Comparison of ENCODE assay signal across 8 cellular contexts in the genomic region with DNA sequence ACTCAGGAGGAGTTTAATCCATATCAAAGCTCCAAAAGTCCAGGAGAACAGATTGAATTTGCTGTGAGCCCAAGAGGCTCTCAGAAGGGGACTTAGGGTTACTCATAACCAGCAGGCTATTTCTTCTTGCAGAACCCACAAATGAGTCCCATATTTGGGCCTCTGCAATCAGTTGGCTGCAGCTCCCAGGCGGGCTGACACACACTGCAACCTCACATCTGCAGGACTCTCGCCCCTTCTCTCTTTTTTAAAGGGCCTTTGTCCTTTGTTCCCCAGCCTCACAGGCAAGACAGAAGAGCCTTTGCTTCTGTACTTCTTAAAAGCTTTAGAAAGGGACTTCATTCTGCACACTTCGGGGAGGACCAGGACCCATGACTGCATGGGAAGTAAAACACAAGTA. TPM values are rescaled to one million over a fixed set of nuclear protein-coding genes. Genes with fewer than 3 reads are reported as not detected.
A peak's percentile ranks its signal among the peaks of the same experiment; 100 is the strongest.
DNase-seq lines count a peak whose midpoint lies in the region; ATAC-seq and TF ChIP-seq lines count a peak whose summit lies in the region.

No MANE protein-coding gene starts in this region.

- H3K9me3 Mint-ChIP-seq in naive thymus-derived CD8-positive, alpha-beta T cell: no peaks in the 10 kb centered on the region
- no peaks in the 10 kb centered on the region for H3K9me3 Mint-ChIP-seq in activated CD4-positive, alpha-beta memory T cell treated with anti-CD3 and anti-CD28 coated beads for 36 hours

- DNase-seq in GM12865 (ENCODE audit: low read depth) (peak; percentile 65), dorsolateral prefrontal cortex (peak in 7 of 10 donors; percentile 36 to 72 (median 57)), occipital lobe (lab: John Stamatoyannopoulos, UW) (peak; percentile 44), NCI-H1694 (lab: John Stamatoyannopoulos, UW) (no peak), foreskin keratinocyte (no peak)
- no peak for DNase-seq in naive thymus-derived CD8-positive, alpha-beta T cell
- no peak for DNase-seq in activated CD4-positive, alpha-beta memory T cell treated with anti-CD3 and anti-CD28 coated beads for 36 hours

- H3K27ac Mint-ChIP-seq in naive thymus-derived CD8-positive, alpha-beta T cell: no peak overlapping the region
- H3K27ac Mint-ChIP-seq in activated CD4-positive, alpha-beta memory T cell treated with anti-CD3 and anti-CD28 coated beads for 36 hours: no peak overlapping the region

- POLR2A ChIA-PET in naive thymus-derived CD8-positive, alpha-beta T cell (lab: Charles Lee): no interaction called here
- POLR2A ChIA-PET in activated CD4-positive, alpha-beta memory T cell treated with anti-CD3 and anti-CD28 coated beads for 36 hours (lab: Charles Lee): no interaction called here

- H3K27me3 Mint-ChIP-seq in naive thymus-derived CD8-positive, alpha-beta T cell: no peaks in the 10 kb centered on the region
- no peaks in the 10 kb centered on the region for H3K27me3 Mint-ChIP-seq in activated CD4-positive, alpha-beta memory T cell treated with anti-CD3 and anti-CD28 coated beads for 36 hours

- peak overlapping the region in 58 of 59 donors; percentile 18 to 96 (median 85) for H3K27ac ChIP-seq in dorsolateral prefrontal cortex
- no peak overlapping the region for H3K27ac ChIP-seq in foreskin keratinocyte

- CTCF ChIA-PET in activated CD4-positive, alpha-beta memory T cell treated with anti-CD3 and anti-CD28 coated beads for 36 hours (lab: Charles Lee): interaction anchor here (0.6 to 1.0 kb wide), 2 partner anchors 71 to 349 kb away, joined by 3 to 4 read pairs; no protein-coding TSS in a partner anchor

- H3K27me3 ChIP-seq in dorsolateral prefrontal cortex (no peaks in the 10 kb centered on the region), foreskin keratinocyte (no peaks in the 10 kb centered on the region)

- H3K36me3 Mint-ChIP-seq in naive thymus-derived CD8-positive, alpha-beta T cell: peaks cover 0 to 7% (median 2%) of the 10 kb centered on the region in 3 donors
- peaks cover 3% of the 10 kb centered on the region for H3K36me3 Mint-ChIP-seq in activated CD4-positive, alpha-beta memory T cell treated with anti-CD3 and anti-CD28 coated beads for 36 hours

- peaks cover 0 to 15% (median 5%) of the 10 kb centered on the region in 4 donors for H3K4me1 Mint-ChIP-seq in naive thymus-derived CD8-positive, alpha-beta T cell
- peaks cover 2% of the 10 kb centered on the region for H3K4me1 Mint-ChIP-seq in activated CD4-positive, alpha-beta memory T cell treated with anti-CD3 and anti-CD28 coated beads for 36 hours (ENCODE audit: low read depth)

- peak; percentile 59 for ATAC-seq in HG02642 (IDR thresholded peaks at IDR 0.05; ENCODE audit: poor library complexity, unreplicated experiment)
- ATAC-seq in naive thymus-derived CD8-positive, alpha-beta T cell: no peak
- ATAC-seq in foreskin keratinocyte: no peak

- no peak for TF ChIP-seq CTCF in GM12865 (IDR thresholded peaks at IDR 0.05; ENCODE audit: insufficient read depth, low read depth, low read length, missing control alignments)
- TF ChIP-seq CTCF in dorsolateral prefrontal cortex (IDR thresholded peaks at IDR 0.05 in 54 of 56, conservative IDR thresholded peaks at IDR 0.05 in 2 of 56; ENCODE audit: low read depth in 1 of 56, partially characterized antibody in 56 of 56): peak in 1 of 56 donors; percentile 9
- no peak for TF ChIP-seq CTCF in foreskin keratinocyte (conservative IDR thresholded peaks at IDR 0.05)

- H3K4me3 ChIP-seq in GM12865 (ENCODE audit: low read depth, low read length) (no peak overlapping the region), dorsolateral prefrontal cortex (peak overlapping the region in 23 of 59 donors; percentile 1 to 44 (median 26))

- intact Hi-C loops in dorsolateral prefrontal cortex (cut with DNase I): no loop called here
- intact Hi-C loops in activated CD4-positive, alpha-beta memory T cell treated with anti-CD3 and anti-CD28 coated beads for 36 hours (cut with micrococcal nuclease): no loop called here

- peaks cover 5% of the 10 kb centered on the region for H3K4me1 ChIP-seq in foreskin keratinocyte

- no peak overlapping the region for H3K4me3 Mint-ChIP-seq in naive thymus-derived CD8-positive, alpha-beta T cell
- no peak overlapping the region for H3K4me3 Mint-ChIP-seq in activated CD4-positive, alpha-beta memory T cell treated with anti-CD3 and anti-CD28 coated beads for 36 hours

RNA-seq across cellular contexts. Expression of gene CREB3L2, which starts 26.7 kb away (rescaled TPM):
- total RNA-seq in dorsolateral prefrontal cortex (10 to 100 TPM in 116 of 120 experiments, 1 to 10 TPM in 4; 9.1 to 47.0 (median 19.1) TPM), occipital lobe (1.7 TPM), foreskin keratinocyte (23.7 and 31.8 TPM in 2 replicates)
- 10 to 100 TPM in 1 of 2 experiments, 1 to 10 TPM in 1; 9.1 to 12.8 TPM for total RNA-seq in naive thymus-derived CD8-positive, alpha-beta T cell
- 1 to 10 TPM; 5.2 to 9.0 (median 5.5) TPM for polyA plus RNA-seq in naive thymus-derived CD8-positive, alpha-beta T cell
- polyA plus RNA-seq in foreskin keratinocyte: 7.9 and 8.6 TPM in 2 replicates
- total RNA-seq in activated CD4-positive, alpha-beta memory T cell treated with anti-CD3 and anti-CD28 coated beads for 36 hours: 10 to 100 TPM; 36.1 to 39.4 TPM

Comparison
In these comparisons a context has a peak if more than half of its experiments do, and no peak if none do; other contexts are left out.
1. DNase-seq: peak in GM12865 (single experiment), dorsolateral prefrontal cortex (7 of 10) and occipital lobe (single experiment); none in naive thymus-derived CD8-positive, alpha-beta T cell (0 of 10), NCI-H1694 (single experiment), foreskin keratinocyte (0 of 2) and activated CD4-positive, alpha-beta memory T cell treated with anti-CD3 and anti-CD28 coated beads for 36 hours (single experiment).